Comparison of ENCODE assay signal across 35 cellular contexts in the genomic region with DNA sequence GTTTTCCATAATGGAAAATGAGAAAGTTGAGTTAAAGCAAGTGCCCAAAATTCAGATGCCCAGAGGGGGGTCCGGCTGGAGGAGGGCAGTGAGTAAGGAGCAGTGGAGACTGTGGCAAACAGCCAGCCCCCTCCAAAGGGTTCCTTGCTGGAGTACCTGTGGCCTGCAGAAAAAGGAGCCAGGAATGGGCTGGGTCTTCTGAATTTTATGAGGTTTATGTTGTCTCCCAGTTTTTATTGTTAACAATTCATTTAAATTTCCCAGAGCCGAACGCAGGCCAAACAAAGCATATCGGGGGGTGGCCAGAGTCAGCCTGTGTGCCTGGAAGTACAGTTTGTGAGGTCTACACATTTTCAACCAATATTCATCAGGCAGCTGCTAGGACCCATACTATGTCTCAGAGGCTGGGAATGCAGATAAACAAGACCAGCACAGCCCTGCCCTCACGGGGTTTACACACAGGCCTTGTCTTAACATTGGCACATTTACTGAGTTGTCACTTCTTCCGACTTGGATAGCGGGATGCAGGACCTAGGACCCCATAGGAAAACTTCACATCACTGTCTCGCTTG. TPM values are rescaled to one million over a fixed set of nuclear protein-coding genes. Genes with fewer than 3 reads are reported as not detected.
DNase-seq lines count a peak whose midpoint lies in the region; ATAC-seq and TF ChIP-seq lines count a peak whose summit lies in the region.
"Had no signal": no experiment of that assay in that cellular context is flagged by ENCODE, and none has a peak within 500 bp of the region (broad histone marks: within the 10 kb centered on the region; RNA-seq: fewer than 3 reads in every experiment).

No MANE protein-coding gene starts in this region.

- peaks cover 0 to 12% (median 0%) of the 10 kb centered on the region in 4 donors for H3K4me1 ChIP-seq in esophagus muscularis mucosa
- H3K4me1 ChIP-seq: A549, adrenal gland, right lobe of liver, testis, uterus had no signal

- POLR2A ChIA-PET in activated CD8-positive, alpha-beta T cell treated with anti-CD3 and anti-CD28 coated beads for 36 hours (lab: Charles Lee) = interaction anchor here (0.6 kb wide), 1 partner anchor 15 kb away, joined by 5 read pairs; no protein-coding TSS in a partner anchor

- no peak overlapping the region for H3K27ac ChIP-seq in esophagus muscularis mucosa (replicated peaks in 1 of 4)
- H3K27ac ChIP-seq: A549, adrenal gland, foreskin keratinocyte, heart left ventricle, right lobe of liver, testis, uterus had no signal

- H3K36me3 Mint-ChIP-seq in activated T-cell treated with anti-CD3 and anti-CD28 coated beads, Interleukin-2, amount 50 U/mL, for 4 hours (ENCODE audit: insufficient read depth) = no peaks in the 10 kb centered on the region
- H3K36me3 Mint-ChIP-seq in activated CD8-positive, alpha-beta T cell treated with anti-CD3 and anti-CD28 coated beads for 36 hours (ENCODE audit: low read depth) = no peaks in the 10 kb centered on the region
- no peaks in the 10 kb centered on the region for H3K36me3 Mint-ChIP-seq in type B pancreatic cell
- H3K36me3 Mint-ChIP-seq: activated CD4-positive, alpha-beta memory T cell treated with anti-CD3 and anti-CD28 coated beads for 36 hours; brain; WTC11 had no signal

- no peaks in the 10 kb centered on the region for H3K27me3 ChIP-seq in esophagus muscularis mucosa
- H3K27me3 ChIP-seq: adrenal gland, foreskin keratinocyte, right lobe of liver, testis, uterus had no signal

- no peak for TF ChIP-seq EP300 in esophagus muscularis mucosa (IDR thresholded peaks at IDR 0.05)

- H3K9me3 ChIP-seq in esophagus muscularis mucosa = no peaks in the 10 kb centered on the region
- H3K9me3 ChIP-seq: A549, adrenal gland, heart left ventricle, right lobe of liver, testis, uterus had no signal

- TF ChIP-seq CTCF in activated CD8-positive, alpha-beta T cell treated with anti-CD3 and anti-CD28 coated beads for 36 hours (IDR thresholded peaks at IDR 0.05) = no peak
- TF ChIP-seq CTCF in esophagus muscularis mucosa (IDR thresholded peaks at IDR 0.05) (no peak), type B pancreatic cell (conservative IDR thresholded peaks at IDR 0.05) (no peak)

- no peak overlapping the region for H3K4me3 Mint-ChIP-seq in activated T-cell treated with anti-CD3 and anti-CD28 coated beads, Interleukin-2, amount 50 U/mL, for 4 hours
- H3K4me3 Mint-ChIP-seq in activated CD8-positive, alpha-beta T cell treated with anti-CD3 and anti-CD28 coated beads for 36 hours = no peak overlapping the region
- no peak overlapping the region for H3K4me3 Mint-ChIP-seq in type B pancreatic cell
- H3K4me3 Mint-ChIP-seq: activated CD4-positive, alpha-beta memory T cell treated with anti-CD3 and anti-CD28 coated beads for 36 hours; activated T-cell treated with anti-CD3 and anti-CD28 coated beads, Interleukin-2, amount 50 U/mL, for 24 hours; brain; neural crest cell; WTC11 had no signal

- WGBS in esophagus muscularis mucosa = 89% methylated on average over 8 of the region's 8 CpGs

- peak; percentile 10 to 13 for DNase-seq in activated T-cell treated with anti-CD3 and anti-CD28 coated beads, Interleukin-2, amount 50 U/mL, for 48 hours
- DNase-seq in activated T-cell treated with anti-CD3 and anti-CD28 coated beads, Interleukin-2, amount 50 U/mL, for 4 hours = no peak
- DNase-seq in activated CD8-positive, alpha-beta T cell treated with anti-CD3 and anti-CD28 coated beads for 36 hours = peak; percentile 0
- DNase-seq in esophagus muscularis mucosa (ENCODE audit: extremely low spot score) (peak; percentile 60), type B pancreatic cell (ENCODE audit: extremely low spot score, unreplicated experiment) (peak; percentile 22), NCI-H2107 (lab: John Stamatoyannopoulos, UW) (no peak), NCI-H2081 treated with DMSO at 0.1 percent for 48 hours (lab: John Stamatoyannopoulos, UW) (no peak), anterior cingulate cortex (lab: John Stamatoyannopoulos, UW) (no peak)
- DNase-seq: activated CD4-positive, alpha-beta memory T cell treated with anti-CD3 and anti-CD28 coated beads for 36 hours; activated naive CD4-positive, alpha-beta T cell treated with Interleukin-2 at 50 U/mL for 16 hours; activated T-cell treated with anti-CD3 and anti-CD28 coated beads, Interleukin-2, amount 50 U/mL, for 24 hours; COR-L47; effector CD4-positive, alpha-beta T cell; erythroblast; foreskin keratinocyte; IMR-90; NCI-H1048; NCI-H187 treated with DMSO at 0.1 percent for 48 hours; NCI-H526; NK-92 treated with Interleukin-12 subunit alpha and Interleukin-12 subunit beta, amount 100 ng/mL, for 24 hours; SIG-M5; stimulated activated CD4-positive, alpha-beta T cell treated with anti-CD3 and anti-CD28 coated beads, Interleukin-4, amount 100 ng/mL, for 4 hours; stimulated activated naive CD4-positive, alpha-beta T cell; T1000; uterus had no signal

- no peaks in the 10 kb centered on the region for H3K27me3 Mint-ChIP-seq in activated T-cell treated with anti-CD3 and anti-CD28 coated beads, Interleukin-2, amount 50 U/mL, for 4 hours (ENCODE audit: low read depth)
- H3K27me3 Mint-ChIP-seq in activated CD8-positive, alpha-beta T cell treated with anti-CD3 and anti-CD28 coated beads for 36 hours = no peaks in the 10 kb centered on the region
- peaks cover 9% of the 10 kb centered on the region for H3K27me3 Mint-ChIP-seq in type B pancreatic cell
- H3K27me3 Mint-ChIP-seq: activated CD4-positive, alpha-beta memory T cell treated with anti-CD3 and anti-CD28 coated beads for 36 hours; activated T-cell treated with anti-CD3 and anti-CD28 coated beads, Interleukin-2, amount 50 U/mL, for 24 hours had no signal

- no peaks in the 10 kb centered on the region for H3K9me3 Mint-ChIP-seq in activated T-cell treated with anti-CD3 and anti-CD28 coated beads, Interleukin-2, amount 50 U/mL, for 4 hours
- no peaks in the 10 kb centered on the region for H3K9me3 Mint-ChIP-seq in activated CD8-positive, alpha-beta T cell treated with anti-CD3 and anti-CD28 coated beads for 36 hours
- no peaks in the 10 kb centered on the region for H3K9me3 Mint-ChIP-seq in type B pancreatic cell
- H3K9me3 Mint-ChIP-seq: activated CD4-positive, alpha-beta memory T cell treated with anti-CD3 and anti-CD28 coated beads for 36 hours; activated T-cell treated with anti-CD3 and anti-CD28 coated beads, Interleukin-2, amount 50 U/mL, for 24 hours; brain; neural crest cell; WTC11 had no signal

- H3K36me3 ChIP-seq in esophagus muscularis mucosa = no peaks in the 10 kb centered on the region
- H3K36me3 ChIP-seq: adrenal gland, heart left ventricle, right lobe of liver, uterus had no signal

- no peak overlapping the region for H3K27ac Mint-ChIP-seq in activated CD8-positive, alpha-beta T cell treated with anti-CD3 and anti-CD28 coated beads for 36 hours
- H3K27ac Mint-ChIP-seq in type B pancreatic cell = no peak overlapping the region
- H3K27ac Mint-ChIP-seq: activated CD4-positive, alpha-beta memory T cell treated with anti-CD3 and anti-CD28 coated beads for 36 hours; activated T-cell treated with anti-CD3 and anti-CD28 coated beads, Interleukin-2, amount 50 U/mL, for 24 hours; brain; WTC11 had no signal

- ATAC-seq in activated T-cell treated with anti-CD3 and anti-CD28 coated beads, Interleukin-2, amount 50 U/mL, for 4 hours = no peak
- no peak for ATAC-seq in activated CD8-positive, alpha-beta T cell treated with anti-CD3 and anti-CD28 coated beads for 36 hours
- ATAC-seq: foreskin keratinocyte, heart left ventricle, Panc1, right lobe of liver, WTC11 had no signal

- peaks cover 43% of the 10 kb centered on the region for H3K4me1 Mint-ChIP-seq in activated T-cell treated with anti-CD3 and anti-CD28 coated beads, Interleukin-2, amount 50 U/mL, for 4 hours (ENCODE audit: low read depth)
- H3K4me1 Mint-ChIP-seq in activated CD8-positive, alpha-beta T cell treated with anti-CD3 and anti-CD28 coated beads for 36 hours (ENCODE audit: low read depth) = peaks cover 47% of the 10 kb centered on the region
- peaks cover 16% of the 10 kb centered on the region for H3K4me1 Mint-ChIP-seq in type B pancreatic cell (ENCODE audit: unreplicated experiment)

- CTCF ChIA-PET in activated CD8-positive, alpha-beta T cell treated with anti-CD3 and anti-CD28 coated beads for 36 hours (lab: Charles Lee) = interaction anchor here (7.0 kb wide), 1 partner anchor 79 kb away, joined by 26 read pairs; no protein-coding TSS in a partner anchor

- H3K4me3 ChIP-seq in esophagus muscularis mucosa = no peak overlapping the region
- H3K4me3 ChIP-seq: A549, adrenal gland, heart left ventricle, lung, right lobe of liver, testis, uterus had no signal

- intact Hi-C loops in activated CD8-positive, alpha-beta T cell treated with anti-CD3 and anti-CD28 coated beads for 36 hours (cut with micrococcal nuclease) = no loop called here
- intact Hi-C loops in esophagus muscularis mucosa (cut with DNase I) = no loop called here

- TF ChIP-seq POLR2A in esophagus muscularis mucosa (IDR thresholded peaks at IDR 0.05; ENCODE audit: low read depth) = no peak

RNA-seq across cellular contexts. Expression of a gene that starts 12.9 kb away (rescaled TPM):
- total RNA-seq in activated T-cell treated with anti-CD3 and anti-CD28 coated beads, Interleukin-2, amount 50 U/mL, for 4 hours = 10 to 100 TPM; 14.7 to 19.5 (median 15.5) TPM
- total RNA-seq in activated CD8-positive, alpha-beta T cell treated with anti-CD3 and anti-CD28 coated beads for 36 hours = 10 to 100 TPM; 15.3 to 15.5 TPM
- total RNA-seq in esophagus muscularis mucosa (10 to 100 TPM; 25.6 to 39.5 (median 33.9) TPM), type B pancreatic cell (ENCODE audit: low replicate concordance) (6.0 and 11.6 TPM in 2 replicates)

RNA-seq across cellular contexts. Expression of a gene that starts 48.5 kb away (rescaled TPM):
- total RNA-seq in activated T-cell treated with anti-CD3 and anti-CD28 coated beads, Interleukin-2, amount 50 U/mL, for 4 hours = under 1 TPM; 0.13 to 0.41 (median 0.13) TPM
- under 1 TPM; 0.13 to 0.47 TPM for total RNA-seq in activated CD8-positive, alpha-beta T cell treated with anti-CD3 and anti-CD28 coated beads for 36 hours
- 1 to 10 TPM; 1.7 to 4.0 (median 3.0) TPM for total RNA-seq in esophagus muscularis mucosa
- 8.2 and 14.0 TPM in 2 replicates for total RNA-seq in type B pancreatic cell (ENCODE audit: low replicate concordance)

Comparison
In these comparisons a context has a peak if more than half of its experiments do, and no peak if none do; other contexts are left out.
1. DNase-seq: peak in activated T-cell treated with anti-CD3 and anti-CD28 coated beads, Interleukin-2, amount 50 U/mL, for 48 hours (2 of 2), activated CD8-positive, alpha-beta T cell treated with anti-CD3 and anti-CD28 coated beads for 36 hours (single experiment), esophagus muscularis mucosa (single experiment) and type B pancreatic cell (single experiment); none in activated T-cell treated with anti-CD3 and anti-CD28 coated beads, Interleukin-2, amount 50 U/mL, for 4 hours (single experiment), NCI-H2107 (single experiment), NCI-H2081 treated with DMSO at 0.1 percent for 48 hours (single experiment) and anterior cingulate cortex (0 of 58).